In the genomic region with DNA sequence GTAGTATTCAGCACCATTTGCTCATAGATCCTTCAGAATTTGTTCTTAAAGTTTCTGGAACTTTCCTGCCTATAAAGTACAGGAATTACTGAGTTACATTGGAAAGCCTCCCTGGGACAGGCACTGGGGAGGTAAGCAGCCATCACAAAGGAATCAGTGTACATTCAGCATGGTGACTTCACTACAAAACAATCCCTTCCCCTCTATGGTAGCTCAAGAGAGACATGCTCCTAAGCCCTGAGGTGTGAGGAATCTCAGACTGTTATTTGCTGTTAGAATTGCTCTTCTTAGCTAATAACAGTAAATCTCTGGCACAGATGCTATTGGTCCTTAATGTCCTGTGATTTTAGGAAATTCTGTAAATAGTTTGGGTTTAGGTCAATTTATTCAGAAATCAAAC, we compare ENCODE assay signal across 15 cellular contexts.
DNase-seq lines count a peak whose midpoint lies in the region; ATAC-seq and TF ChIP-seq lines count a peak whose summit lies in the region.
"Had no signal": no experiment of that assay in that cellular context is flagged by ENCODE, and none has a peak within 500 bp of the region (broad histone marks: within the 10 kb centered on the region; RNA-seq: fewer than 3 reads in every experiment).

No MANE protein-coding gene starts in this region.

- H3K36me3 ChIP-seq in osteoblast (ENCODE audit: insufficient read depth, low read length) = no peaks in the 10 kb centered on the region
- H3K36me3 ChIP-seq: BLaER1 treated with 17β-estradiol and CSF1 and Interleukin-3, amounts not matched to agents 10 nM and 100 nM; HAP-1 had no signal

- no peaks in the 10 kb centered on the region for H3K79me2 ChIP-seq in osteoblast (ENCODE audit: insufficient read depth, low read length)

- H4K20me1 ChIP-seq in osteoblast (ENCODE audit: insufficient read depth, low read length) = no peaks in the 10 kb centered on the region
- H4K20me1 ChIP-seq: BLaER1 treated with 17β-estradiol and CSF1 and Interleukin-3, amounts not matched to agents 10 nM and 100 nM had no signal

- intact Hi-C loops in activated T-helper 2 cell treated with anti-CD3 and anti-CD28 coated beads, Interferon-gamma antibody, Interleukin-2, Interleukin-4, amounts not matched to agents 10 μg/mL and 5 μg/mL and 100 μg/mL, durations not matched to agents 14 hours and 24 hours and 36 hours (cut with micrococcal nuclease) = no loop called here

- no peaks in the 10 kb centered on the region for H3K27me3 Mint-ChIP-seq in WTC11 (ENCODE audit: low read depth)
- H3K27me3 Mint-ChIP-seq in activated T-helper 2 cell treated with anti-CD3 and anti-CD28 coated beads, Interferon-gamma antibody, Interleukin-2, Interleukin-4, amounts not matched to agents 10 μg/mL and 5 μg/mL and 100 μg/mL, durations not matched to agents 14 hours and 24 hours and 36 hours (ENCODE audit: low read depth) = no peaks in the 10 kb centered on the region
- H3K27me3 Mint-ChIP-seq: CD4-positive, CD25-positive, alpha-beta regulatory T cell had no signal

- peaks cover 5% of the 10 kb centered on the region for H3K36me3 Mint-ChIP-seq in WTC11
- H3K36me3 Mint-ChIP-seq in activated T-helper 2 cell treated with anti-CD3 and anti-CD28 coated beads, Interferon-gamma antibody, Interleukin-2, Interleukin-4, amounts not matched to agents 10 μg/mL and 5 μg/mL and 100 μg/mL, durations not matched to agents 14 hours and 24 hours and 36 hours (ENCODE audit: low read depth) = no peaks in the 10 kb centered on the region
- H3K36me3 Mint-ChIP-seq: CD4-positive, CD25-positive, alpha-beta regulatory T cell had no signal

- peak; percentile 38; the same call in 1 of the 2 replicates for ATAC-seq in WTC11
- ATAC-seq: HepG2 had no signal

- POLR2A ChIA-PET in WTC11 (lab: Charles Lee) = no interaction called here

- peaks cover 14% of the 10 kb centered on the region for H3K9me3 Mint-ChIP-seq in WTC11
- H3K9me3 Mint-ChIP-seq in activated T-helper 2 cell treated with anti-CD3 and anti-CD28 coated beads, Interferon-gamma antibody, Interleukin-2, Interleukin-4, amounts not matched to agents 10 μg/mL and 5 μg/mL and 100 μg/mL, durations not matched to agents 14 hours and 24 hours and 36 hours = peaks cover 32% of the 10 kb centered on the region

- H3K4me1 Mint-ChIP-seq in WTC11 = no peaks in the 10 kb centered on the region
- no peaks in the 10 kb centered on the region for H3K4me1 Mint-ChIP-seq in activated T-helper 2 cell treated with anti-CD3 and anti-CD28 coated beads, Interferon-gamma antibody, Interleukin-2, Interleukin-4, amounts not matched to agents 10 μg/mL and 5 μg/mL and 100 μg/mL, durations not matched to agents 14 hours and 24 hours and 36 hours (ENCODE audit: low read depth)
- H3K4me1 Mint-ChIP-seq: CD4-positive, CD25-positive, alpha-beta regulatory T cell had no signal

- DNase-seq in ELR (ENCODE audit: low read depth) (peak; percentile 6), WTC11 (ENCODE audit: low spot score) (no peak), iris pigment epithelial cell (ENCODE audit: low read depth) (peak; percentile 6), osteoblast (ENCODE audit: insufficient read length, low spot score, missing footprints) (peak; percentile 18), GM03348 (ENCODE audit: low spot score) (no peak), GM19240 (ENCODE audit: insufficient read length, low spot score) (no peak)
- no peak for DNase-seq in activated T-helper 2 cell treated with anti-CD3 and anti-CD28 coated beads, Interferon-gamma antibody, Interleukin-2, Interleukin-4, amounts not matched to agents 10 μg/mL and 5 μg/mL and 100 μg/mL, durations not matched to agents 14 hours and 24 hours and 36 hours (ENCODE audit: low spot score)
- DNase-seq: ACHN; Calu3; CD4-positive, CD25-positive, alpha-beta regulatory T cell; DMS79; GF-D8 had no signal

- H3K27ac ChIP-seq in osteoblast (ENCODE audit: low read depth, low read length) = no peak overlapping the region
- H3K27ac ChIP-seq: BLaER1 treated with 17β-estradiol and CSF1 and Interleukin-3, amounts not matched to agents 10 nM and 100 nM had no signal

- H3K4me3 ChIP-seq in osteoblast (ENCODE audit: insufficient read depth, low read length) = no peak overlapping the region
- H3K4me3 ChIP-seq: BLaER1 treated with 17β-estradiol and CSF1 and Interleukin-3, amounts not matched to agents 10 nM and 100 nM; HAP-1 had no signal

- H3K4me2 ChIP-seq in osteoblast (ENCODE audit: insufficient read depth, low read length) = no peak overlapping the region
- H3K4me2 ChIP-seq: BLaER1 treated with 17β-estradiol and CSF1 and Interleukin-3, amounts not matched to agents 10 nM and 100 nM had no signal

- H3K27me3 ChIP-seq in osteoblast (ENCODE audit: insufficient read depth, low read length) = no peaks in the 10 kb centered on the region
- H3K27me3 ChIP-seq: BLaER1 treated with 17β-estradiol and CSF1 and Interleukin-3, amounts not matched to agents 10 nM and 100 nM had no signal

- no peak overlapping the region for H3K4me3 Mint-ChIP-seq in WTC11
- no peak overlapping the region for H3K4me3 Mint-ChIP-seq in activated T-helper 2 cell treated with anti-CD3 and anti-CD28 coated beads, Interferon-gamma antibody, Interleukin-2, Interleukin-4, amounts not matched to agents 10 μg/mL and 5 μg/mL and 100 μg/mL, durations not matched to agents 14 hours and 24 hours and 36 hours (ENCODE audit: low read depth)
- H3K4me3 Mint-ChIP-seq: CD4-positive, CD25-positive, alpha-beta regulatory T cell had no signal

- H2AFZ ChIP-seq in osteoblast (ENCODE audit: low read length) = no peak overlapping the region

- TF ChIP-seq CTCF in WTC11 (IDR thresholded peaks at IDR 0.05) (no peak), osteoblast (IDR thresholded peaks at IDR 0.05; ENCODE audit: extremely low read depth, low read depth, low read length) (no peak)

- H3K9me3 ChIP-seq in osteoblast (ENCODE audit: low read depth, low read length) = no peaks in the 10 kb centered on the region
- H3K9me3 ChIP-seq: HAP-1 had no signal

- no peaks in the 10 kb centered on the region for H3K4me1 ChIP-seq in osteoblast (ENCODE audit: insufficient read depth, low read length)
- H3K4me1 ChIP-seq: BLaER1 treated with 17β-estradiol and CSF1 and Interleukin-3, amounts not matched to agents 10 nM and 100 nM; HAP-1 had no signal

- H3K27ac Mint-ChIP-seq in WTC11 = no peak overlapping the region
- H3K27ac Mint-ChIP-seq in activated T-helper 2 cell treated with anti-CD3 and anti-CD28 coated beads, Interferon-gamma antibody, Interleukin-2, Interleukin-4, amounts not matched to agents 10 μg/mL and 5 μg/mL and 100 μg/mL, durations not matched to agents 14 hours and 24 hours and 36 hours = no peak overlapping the region
- H3K27ac Mint-ChIP-seq: CD4-positive, CD25-positive, alpha-beta regulatory T cell had no signal

- CTCF ChIA-PET in WTC11 (lab: Charles Lee) = interaction anchor here (0.9 kb wide), 1 partner anchor 136 kb away, joined by 3 read pairs; no protein-coding TSS in a partner anchor

TF ChIP-seq in WTC11, 78 proteins besides CTCF, POLR2A, EP300 and RAD21:
- TF ChIP-seq ZNF396 (CRISPR knock-in tag; IDR thresholded peaks at IDR 0.05; ENCODE audit: borderline replicate concordance) (no peak), ZNF263 (CRISPR knock-in tag; IDR thresholded peaks at IDR 0.05; ENCODE audit: low read depth) (no peak), ZNF671 (CRISPR knock-in tag; IDR thresholded peaks at IDR 0.05) (no peak), SP1 (CRISPR knock-in tag; conservative IDR thresholded peaks at IDR 0.05) (no peak), SOX15 (CRISPR knock-in tag; IDR thresholded peaks at IDR 0.05) (no peak), NR1H2 (CRISPR knock-in tag; IDR thresholded peaks at IDR 0.05) (no peak), CBFB (CRISPR knock-in tag; IDR thresholded peaks at IDR 0.05; ENCODE audit: low read depth) (no peak), EMX1 (CRISPR knock-in tag; IDR thresholded peaks at IDR 0.05) (no peak), ATF1 (CRISPR knock-in tag; IDR thresholded peaks at IDR 0.05) (no peak), ZNF138 (CRISPR knock-in tag; conservative IDR thresholded peaks at IDR 0.05) (no peak)
- TF ChIP-seq, protein P1, sequence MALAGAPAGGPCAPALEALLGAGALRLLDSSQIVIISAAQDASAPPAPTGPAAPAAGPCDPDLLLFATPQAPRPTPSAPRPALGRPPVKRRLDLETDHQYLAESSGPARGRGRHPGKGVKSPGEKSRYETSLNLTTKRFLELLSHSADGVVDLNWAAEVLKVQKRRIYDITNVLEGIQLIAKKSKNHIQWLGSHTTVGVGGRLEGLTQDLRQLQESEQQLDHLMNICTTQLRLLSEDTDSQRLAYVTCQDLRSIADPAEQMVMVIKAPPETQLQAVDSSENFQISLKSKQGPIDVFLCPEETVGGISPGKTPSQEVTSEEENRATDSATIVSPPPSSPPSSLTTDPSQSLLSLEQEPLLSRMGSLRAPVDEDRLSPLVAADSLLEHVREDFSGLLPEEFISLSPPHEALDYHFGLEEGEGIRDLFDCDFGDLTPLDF (CRISPR knock-in tag; IDR thresholded peaks at IDR 0.05) = no peak
- TF ChIP-seq, protein P2, sequence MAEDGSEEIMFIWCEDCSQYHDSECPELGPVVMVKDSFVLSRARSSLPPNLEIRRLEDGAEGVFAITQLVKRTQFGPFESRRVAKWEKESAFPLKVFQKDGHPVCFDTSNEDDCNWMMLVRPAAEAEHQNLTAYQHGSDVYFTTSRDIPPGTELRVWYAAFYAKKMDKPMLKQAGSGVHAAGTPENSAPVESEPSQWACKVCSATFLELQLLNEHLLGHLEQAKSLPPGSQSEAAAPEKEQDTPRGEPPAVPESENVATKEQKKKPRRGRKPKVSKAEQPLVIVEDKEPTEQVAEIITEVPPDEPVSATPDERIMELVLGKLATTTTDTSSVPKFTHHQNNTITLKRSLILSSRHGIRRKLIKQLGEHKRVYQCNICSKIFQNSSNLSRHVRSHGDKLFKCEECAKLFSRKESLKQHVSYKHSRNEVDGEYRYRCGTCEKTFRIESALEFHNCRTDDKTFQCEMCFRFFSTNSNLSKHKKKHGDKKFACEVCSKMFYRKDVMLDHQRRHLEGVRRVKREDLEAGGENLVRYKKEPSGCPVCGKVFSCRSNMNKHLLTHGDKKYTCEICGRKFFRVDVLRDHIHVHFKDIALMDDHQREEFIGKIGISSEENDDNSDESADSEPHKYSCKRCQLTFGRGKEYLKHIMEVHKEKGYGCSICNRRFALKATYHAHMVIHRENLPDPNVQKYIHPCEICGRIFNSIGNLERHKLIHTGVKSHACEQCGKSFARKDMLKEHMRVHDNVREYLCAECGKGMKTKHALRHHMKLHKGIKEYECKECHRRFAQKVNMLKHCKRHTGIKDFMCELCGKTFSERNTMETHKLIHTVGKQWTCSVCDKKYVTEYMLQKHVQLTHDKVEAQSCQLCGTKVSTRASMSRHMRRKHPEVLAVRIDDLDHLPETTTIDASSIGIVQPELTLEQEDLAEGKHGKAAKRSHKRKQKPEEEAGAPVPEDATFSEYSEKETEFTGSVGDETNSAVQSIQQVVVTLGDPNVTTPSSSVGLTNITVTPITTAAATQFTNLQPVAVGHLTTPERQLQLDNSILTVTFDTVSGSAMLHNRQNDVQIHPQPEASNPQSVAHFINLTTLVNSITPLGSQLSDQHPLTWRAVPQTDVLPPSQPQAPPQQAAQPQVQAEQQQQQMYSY (CRISPR knock-in tag; IDR thresholded peaks at IDR 0.05) = no peak

Comparison
In these comparisons a context has a peak if more than half of its experiments do, and no peak if none do; other contexts are left out.
1. DNase-seq: peak in ELR (single experiment), iris pigment epithelial cell (single experiment) and osteoblast (single experiment); none in WTC11 (single experiment), GM03348 (single experiment), activated T-helper 2 cell treated with anti-CD3 and anti-CD28 coated beads, Interferon-gamma antibody, Interleukin-2, Interleukin-4, amounts not matched to agents 10 μg/mL and 5 μg/mL and 100 μg/mL, durations not matched to agents 14 hours and 24 hours and 36 hours (single experiment) and GM19240 (single experiment).